In the genomic region with DNA sequence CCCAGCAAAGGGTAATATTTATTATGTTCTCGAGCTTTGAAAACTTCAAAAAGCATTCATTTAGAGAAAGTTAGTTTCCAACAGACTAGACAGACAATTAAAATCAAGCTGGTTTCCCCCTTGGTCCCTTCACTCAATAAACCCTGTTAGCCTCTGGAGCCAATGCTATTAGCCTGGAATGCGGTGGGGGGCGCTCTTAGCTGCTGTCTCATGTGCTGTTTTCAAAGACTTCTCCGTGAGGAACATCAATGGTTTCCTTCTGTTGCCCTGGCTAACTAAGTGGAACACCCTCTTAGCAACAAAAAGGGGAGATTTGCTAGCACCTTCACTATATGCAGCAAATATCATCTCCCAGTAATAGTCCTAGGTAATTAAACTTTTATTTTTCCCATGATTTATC, we compare ENCODE assay signal across 1 cellular context.
TF ChIP-seq lines count a peak whose summit lies in the region.

No MANE protein-coding gene starts in this region.

TF ChIP-seq in WTC11, 78 proteins besides CTCF, POLR2A, EP300 and RAD21 (continued from another document):
- TF ChIP-seq, protein P1, sequence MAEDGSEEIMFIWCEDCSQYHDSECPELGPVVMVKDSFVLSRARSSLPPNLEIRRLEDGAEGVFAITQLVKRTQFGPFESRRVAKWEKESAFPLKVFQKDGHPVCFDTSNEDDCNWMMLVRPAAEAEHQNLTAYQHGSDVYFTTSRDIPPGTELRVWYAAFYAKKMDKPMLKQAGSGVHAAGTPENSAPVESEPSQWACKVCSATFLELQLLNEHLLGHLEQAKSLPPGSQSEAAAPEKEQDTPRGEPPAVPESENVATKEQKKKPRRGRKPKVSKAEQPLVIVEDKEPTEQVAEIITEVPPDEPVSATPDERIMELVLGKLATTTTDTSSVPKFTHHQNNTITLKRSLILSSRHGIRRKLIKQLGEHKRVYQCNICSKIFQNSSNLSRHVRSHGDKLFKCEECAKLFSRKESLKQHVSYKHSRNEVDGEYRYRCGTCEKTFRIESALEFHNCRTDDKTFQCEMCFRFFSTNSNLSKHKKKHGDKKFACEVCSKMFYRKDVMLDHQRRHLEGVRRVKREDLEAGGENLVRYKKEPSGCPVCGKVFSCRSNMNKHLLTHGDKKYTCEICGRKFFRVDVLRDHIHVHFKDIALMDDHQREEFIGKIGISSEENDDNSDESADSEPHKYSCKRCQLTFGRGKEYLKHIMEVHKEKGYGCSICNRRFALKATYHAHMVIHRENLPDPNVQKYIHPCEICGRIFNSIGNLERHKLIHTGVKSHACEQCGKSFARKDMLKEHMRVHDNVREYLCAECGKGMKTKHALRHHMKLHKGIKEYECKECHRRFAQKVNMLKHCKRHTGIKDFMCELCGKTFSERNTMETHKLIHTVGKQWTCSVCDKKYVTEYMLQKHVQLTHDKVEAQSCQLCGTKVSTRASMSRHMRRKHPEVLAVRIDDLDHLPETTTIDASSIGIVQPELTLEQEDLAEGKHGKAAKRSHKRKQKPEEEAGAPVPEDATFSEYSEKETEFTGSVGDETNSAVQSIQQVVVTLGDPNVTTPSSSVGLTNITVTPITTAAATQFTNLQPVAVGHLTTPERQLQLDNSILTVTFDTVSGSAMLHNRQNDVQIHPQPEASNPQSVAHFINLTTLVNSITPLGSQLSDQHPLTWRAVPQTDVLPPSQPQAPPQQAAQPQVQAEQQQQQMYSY (CRISPR knock-in tag; IDR thresholded peaks at IDR 0.05), result no peak
- TF ChIP-seq NR1H2 (CRISPR knock-in tag; IDR thresholded peaks at IDR 0.05), result no peak
- no peak for TF ChIP-seq ZBTB21 (CRISPR knock-in tag; IDR thresholded peaks at IDR 0.05; ENCODE audit: borderline replicate concordance)
